ENCODE assay signal across 23 cellular contexts in the genomic region with DNA sequence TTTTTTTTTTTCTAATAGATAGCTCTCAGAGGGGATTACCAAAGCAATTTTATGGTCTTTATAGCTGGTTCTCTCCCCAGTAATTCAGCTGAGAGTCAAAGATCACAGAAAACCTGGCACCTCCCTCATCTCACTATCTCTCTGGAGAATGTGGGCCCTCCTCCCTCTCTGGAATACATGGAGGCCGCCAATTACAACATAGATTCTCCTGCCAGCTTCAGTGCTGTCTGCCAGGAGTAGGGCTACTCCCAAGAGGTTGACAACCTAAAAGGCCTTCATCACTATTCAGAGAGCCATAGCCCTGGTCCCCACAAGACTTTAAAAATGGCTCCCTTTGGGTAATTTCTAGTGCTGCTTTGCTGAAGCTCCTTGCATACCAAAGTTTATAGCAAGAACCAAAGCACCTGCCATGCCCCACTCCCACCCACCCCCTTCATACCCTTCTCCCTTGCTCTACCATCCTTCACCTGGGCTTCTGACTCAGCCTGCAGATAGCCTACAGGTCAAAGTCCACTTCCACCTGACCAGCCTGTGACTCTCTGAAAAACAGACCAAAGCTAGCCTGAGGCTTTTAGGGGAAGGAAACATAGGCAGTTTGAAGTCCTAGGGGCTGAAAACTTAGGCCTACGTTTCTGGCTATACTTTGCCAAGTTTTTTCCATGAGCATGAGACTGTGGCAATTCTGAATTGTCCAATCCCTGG.
DNase-seq lines count a peak whose midpoint lies in the region; ATAC-seq and TF ChIP-seq lines count a peak whose summit lies in the region.
"Had no signal": no experiment of that assay in that cellular context is flagged by ENCODE, and none has a peak within 500 bp of the region (broad histone marks: within the 10 kb centered on the region; RNA-seq: fewer than 3 reads in every experiment).

No MANE protein-coding gene starts in this region.

- no peak overlapping the region for H3K4me3 Mint-ChIP-seq in Calu3 (ENCODE audit: low read depth, unreplicated experiment)
- H3K4me3 Mint-ChIP-seq: neural crest cell; stimulated activated effector memory CD8-positive, alpha-beta T cell treated with anti-CD3 and anti-CD28 coated beads, Interleukin-12 subunit alpha, Interleukin-12 subunit beta, amount 100 ng/mL, for 72 hours had no signal

- no peak for TF ChIP-seq EP300 in ovary (IDR thresholded peaks at IDR 0.05)

- H3K27ac ChIP-seq in ovary: peak overlapping the region in 1 of 2 donors; percentile 43
- H3K27ac ChIP-seq: RWPE1, spleen had no signal

- no peaks in the 10 kb centered on the region for H3K27me3 Mint-ChIP-seq in Calu3 (ENCODE audit: unreplicated experiment)

- no TSS peak for BruUV-seq in Calu3 (replicated peaks; lab: Mats Ljungman, UMichigan)

- TF ChIP-seq POLR2A in ovary (IDR thresholded peaks at IDR 0.05): no peak

- no peak for TF ChIP-seq CTCF in Calu3 (IDR thresholded peaks at IDR 0.05; ENCODE audit: unreplicated experiment)
- no peak for TF ChIP-seq CTCF in ovary (IDR thresholded peaks at IDR 0.05)

- H3K27ac Mint-ChIP-seq in Calu3 (ENCODE audit: unreplicated experiment): peak overlapping the region; percentile 22
- H3K27ac Mint-ChIP-seq: activated naive CD4-positive, alpha-beta T cell treated with anti-CD3 and anti-CD28 coated beads, Interleukin-2, amount 50 U/mL, for 72 hours; stimulated activated effector memory CD8-positive, alpha-beta T cell treated with anti-CD3 and anti-CD28 coated beads, Interleukin-12 subunit alpha, Interleukin-12 subunit beta, amount 100 ng/mL, for 72 hours had no signal

- H3K27me3 ChIP-seq in ovary: no peaks in the 10 kb centered on the region
- H3K27me3 ChIP-seq: spleen had no signal

- no peak overlapping the region for H3K4me3 ChIP-seq in ovary
- H3K4me3 ChIP-seq: spleen had no signal

- peak; percentile 99 for ATAC-seq in left ventricle myocardium superior
- ATAC-seq: activated naive CD4-positive, alpha-beta T cell treated with anti-CD3 and anti-CD28 coated beads, Interleukin-2, amount 50 U/mL, for 72 hours; SK-N-SH treated with all-trans-retinoic acid at 6 μM for 48 hours; stimulated activated effector memory CD8-positive, alpha-beta T cell treated with anti-CD3 and anti-CD28 coated beads, Interleukin-12 subunit alpha, Interleukin-12 subunit beta, amount 100 ng/mL, for 72 hours had no signal

- WGBS in ovary, 3 donors: 23 to 36% (median 35%) methylated on average over 2 of the region's 2 CpGs

- H3K9me3 ChIP-seq in ovary: no peaks in the 10 kb centered on the region
- H3K9me3 ChIP-seq: spleen had no signal

- peaks cover 8% of the 10 kb centered on the region for H3K4me1 ChIP-seq in ovary (ENCODE audit: insufficient read depth)
- H3K4me1 ChIP-seq: spleen had no signal

- DNase-seq in Calu3 (peak; percentile 10), NCI-H226 (peak; percentile 60), left ventricle myocardium superior (peak; percentile 44), ovary (peak; percentile 43 to 66 (median 64)), NCI-H510A treated with DMSO at 0.1 percent for 48 hours (lab: John Stamatoyannopoulos, UW) (no peak), superior temporal gyrus (ENCODE audit: extremely low spot score) (no peak), NCI-H510A (lab: John Stamatoyannopoulos, UW) (no peak)
- DNase-seq in activated CD8-positive, alpha-beta memory T cell treated with anti-CD3 and anti-CD28 coated beads, Interleukin-2, amount 50 U/mL, for 48 hours: no peak
- DNase-seq: ACHN; activated CD4-positive, alpha-beta T cell treated with anti-CD3 and anti-CD28 coated beads, Interleukin-2, amount 50 U/mL, for 1 hour; COR-L47; foreskin fibroblast; Kasumi-1; NCI-H1694 treated with DMSO at 0.1 percent for 48 hours; NCI-H2171 treated with DMSO at 0.1 percent for 48 hours; NCI-H748 treated with DMSO at 0.1 percent for 48 hours; spleen; stimulated activated CD4-positive, alpha-beta T cell treated with anti-CD3 and anti-CD28 coated beads, Interleukin-2, amount 100 ng/mL, for 48 hours had no signal

- CTCF ChIA-PET in Calu3 (lab: Charles Lee): interaction anchor here (1.1 to 1.4 kb wide), 2 partner anchors 17 to 183 kb away, joined by 3 to 5 read pairs; no protein-coding TSS in a partner anchor

- no peaks in the 10 kb centered on the region for H3K36me3 Mint-ChIP-seq in Calu3 (ENCODE audit: insufficient read depth, unreplicated experiment)
- H3K36me3 Mint-ChIP-seq: stimulated activated effector memory CD8-positive, alpha-beta T cell treated with anti-CD3 and anti-CD28 coated beads, Interleukin-12 subunit alpha, Interleukin-12 subunit beta, amount 100 ng/mL, for 72 hours had no signal

- intact Hi-C loops in Calu3 (cut with micrococcal nuclease; ENCODE audit: unreplicated experiment): no loop called here
- intact Hi-C loops in left ventricle myocardium superior (cut with micrococcal nuclease): no loop called here
- intact Hi-C loops in ovary (cut with DNase I): loop anchor here in 1 of 4 donors (10.0 kb wide), 1 partner anchor 114 kb away; no protein-coding TSS in a partner anchor

- peaks cover 9% of the 10 kb centered on the region for H3K9me3 Mint-ChIP-seq in Calu3 (ENCODE audit: low read depth, unreplicated experiment)
- H3K9me3 Mint-ChIP-seq: neural crest cell had no signal

- no peaks in the 10 kb centered on the region for H3K36me3 ChIP-seq in ovary
- H3K36me3 ChIP-seq: spleen had no signal

- H3K4me1 Mint-ChIP-seq in Calu3 (ENCODE audit: low read depth, unreplicated experiment): peaks cover 30% of the 10 kb centered on the region
- H3K4me1 Mint-ChIP-seq: stimulated activated effector memory CD8-positive, alpha-beta T cell treated with anti-CD3 and anti-CD28 coated beads, Interleukin-12 subunit alpha, Interleukin-12 subunit beta, amount 100 ng/mL, for 72 hours had no signal

Comparison
In these comparisons a context has a peak if more than half of its experiments do, and no peak if none do; other contexts are left out.
1. DNase-seq: peak in Calu3 (single experiment), NCI-H226 (single experiment), left ventricle myocardium superior (single experiment) and ovary (5 of 5); none in activated CD8-positive, alpha-beta memory T cell treated with anti-CD3 and anti-CD28 coated beads, Interleukin-2, amount 50 U/mL, for 48 hours (single experiment), NCI-H510A treated with DMSO at 0.1 percent for 48 hours (single experiment), superior temporal gyrus (single experiment) and NCI-H510A (single experiment).